8 cellular contexts compared by ENCODE assay signal in genomic region chr15:83066761-83067637, GRCh38. TPM values are rescaled to one million over a fixed set of nuclear protein-coding genes. Genes with fewer than 3 reads are reported as not detected.
DNase-seq lines count a peak whose midpoint lies in the region; ATAC-seq, FAIRE-seq and TF ChIP-seq lines count a peak whose summit lies in the region.

Gene BTBD1, minus strand, starts transcription at chr15:83067252. Its CDS starts 101 bp downstream, at chr15:83067151.

- H3K18ac ChIP-seq in H1 (ENCODE audit: extremely low read depth, low read length), result peak within 1 kb of the TSS; percentile 93

- H3K4me3 ChIP-seq in H1 (ENCODE audit: extremely low read depth in 1 of 4, insufficient read depth in 2 of 4, low read depth in 3 of 4, low read length in 4 of 4), result peak within 1 kb of the TSS; percentile 81 to 93 (median 84)

- no peak within 1 kb of the TSS for H2BK12ac ChIP-seq in H1 (ENCODE audit: low read depth, low read length)

- DNase-seq in COLO668 (lab: John Stamatoyannopoulos, UW; ENCODE audit: unreplicated experiment) (peak; percentile 97), HK-2 (ENCODE audit: unreplicated experiment) (peak; percentile 89), NOMO-1 treated with DMSO at 0.1 percent for 48 hours (lab: John Stamatoyannopoulos, UW; ENCODE audit: unreplicated experiment) (peak; percentile 75), H1 (ENCODE audit: low read depth in 1 of 2, low spot score in 2 of 2) (peak; percentile 58 to 83), mesenteric fat pad (ENCODE audit: low spot score) (peak; percentile 98)
- DNase-seq in activated CD8-positive, alpha-beta memory T cell treated with anti-CD3 and anti-CD28 coated beads for 48 hours (ENCODE audit: low read depth in 2 of 3, low spot score in 2 of 3), result peak; percentile 65 to 82 (median 72)
- DNase-seq in stimulated activated CD8-positive, alpha-beta memory T cell treated with anti-CD3 and anti-CD28 coated beads, Interleukin-15, amount 100 ng/mL, for 1 hour (ENCODE audit: low read depth), result peak; percentile 54

- peak within 1 kb of the TSS; percentile 73 to 89 (median 85) for H3K9ac ChIP-seq in H1 (replicated peaks in 1 of 4; ENCODE audit: extremely low read depth in 1 of 4, low read depth in 3 of 4, low read length in 3 of 4)

- H3K23me2 ChIP-seq in H1 (ENCODE audit: low read depth, low read length), result no peaks in the 10 kb centered on the region; the same call in 1 of the 2 replicates

- H2AFZ ChIP-seq in H1 (ENCODE audit: low read length), result peak within 1 kb of the TSS; percentile 52; the same call in 1 of the 2 replicates

- H3K27me3 ChIP-seq in H1 (replicated peaks in 1 of 4; ENCODE audit: control insufficient read depth in 3 of 4, extremely low read depth in 1 of 4, insufficient read depth in 3 of 4, low read length in 3 of 4), result no peaks in the 10 kb centered on the region

- H2BK15ac ChIP-seq in H1 (ENCODE audit: low read length), result no peak within 1 kb of the TSS

- H2BK20ac ChIP-seq in H1 (ENCODE audit: low read length), result no peak within 1 kb of the TSS

- peak in 1 of 2 experiments; percentile 10; a peak in 1 of 4 replicates for TF ChIP-seq RAD21 in H1 (IDR thresholded peaks at IDR 0.05 in 1 of 2, conservative IDR thresholded peaks at IDR 0.05 in 1 of 2; ENCODE audit: low read depth in 2 of 2, low read length in 2 of 2)

- peaks cover 0 to 7% (median 0%) of the 10 kb centered on the region in 4 experiments; a peak in 3 of 8 replicates for H3K36me3 ChIP-seq in H1 (ENCODE audit: control insufficient read depth in 2 of 4, insufficient read depth in 4 of 4, low read length in 3 of 4)

- no peak; a peak in 1 of 3 replicates for TF ChIP-seq EP300 in H1 (IDR thresholded peaks at IDR 0.05; ENCODE audit: borderline replicate concordance in 1 of 2, low read depth in 2 of 2, low read length in 2 of 2)

- H3K27ac ChIP-seq in H1 (ENCODE audit: low read depth, low read length), result peak within 1 kb of the TSS; percentile 89

- H2AK5ac ChIP-seq in H1 (ENCODE audit: low read depth, low read length), result no peak within 1 kb of the TSS

- H3K4me2 ChIP-seq in H1 (ENCODE audit: insufficient read depth in 1 of 2, low read depth in 2 of 2, low read length in 2 of 2), result peak within 1 kb of the TSS; percentile 68 to 79

- 2% methylated on average over 82 of the region's 86 CpGs; no CpG with 5 or more reads in 1 of the 2 experiments for WGBS in H1 (ENCODE audit: extremely low coverage in 1 of 2, insufficient coverage in 1 of 2, insufficient read length in 1 of 2, insufficient replicate concordance in 2 of 2, low coverage in 1 of 2, low lambda C conversion rate in 2 of 2, missing lambda C conversion rate in 1 of 2), 2 experiments

- no peak within 1 kb of the TSS for H3K14ac ChIP-seq in H1 (ENCODE audit: insufficient read length)

- peak within 1 kb of the TSS; percentile 81 for H3K4ac ChIP-seq in H1 (replicated peaks; ENCODE audit: insufficient read length, low read depth, low read length)

- peak; percentile 87 for ATAC-seq in GM19455 (IDR thresholded peaks at IDR 0.05; ENCODE audit: unreplicated experiment)

- H4K20me1 ChIP-seq in H1 (replicated peaks in 1 of 2; ENCODE audit: control insufficient read depth in 1 of 2, insufficient read depth in 2 of 2, low read length in 2 of 2), result peaks cover 5 to 8% of the 10 kb centered on the region in 2 experiments

- H3K56ac ChIP-seq in H1 (replicated peaks; ENCODE audit: insufficient read length, low read depth, low read length), result peak within 1 kb of the TSS; percentile 81

- peaks cover 0 to 5% of the 10 kb centered on the region in 2 experiments; a peak in 1 of 4 replicates for H3K9me3 ChIP-seq in H1 (ENCODE audit: insufficient read depth in 2 of 2, low read depth in 1 of 2, low read length in 1 of 2)

- H4K91ac ChIP-seq in H1 (replicated peaks; ENCODE audit: insufficient read length, low read length), result peak within 1 kb of the TSS; percentile 6

- peak within 1 kb of the TSS; percentile 55; the same call in 1 of the 2 replicates for H2BK5ac ChIP-seq in H1 (ENCODE audit: low read depth, low read length)

- FAIRE-seq in H1 (lab: Jason Lieb, UNC), result no peak

- 0 out of 2 replicates have a peak, but pooled peaks cover 3% of the 10 kb centered on the region for H3K79me1 ChIP-seq in H1 (ENCODE audit: low read depth, low read length)

- CTCF ChIA-PET in H1 (lab: Charles Lee; ENCODE audit: partially characterized antibody), result interaction anchor here (0.6 to 1.6 kb wide), 4 partner anchors 19 to 142 kb away, joined by 3 to 4 read pairs (median 3); partner anchors contain the start of gene C15orf40

- peak; percentile 92 to 96 for TF ChIP-seq POLR2A in H1 (IDR thresholded peaks at IDR 0.05; ENCODE audit: control extremely low read depth in 1 of 2, low read depth in 2 of 2, low read length in 2 of 2)

- peak within 1 kb of the TSS; percentile 78 for H4K5ac ChIP-seq in H1 (ENCODE audit: insufficient read length, low read depth, low read length)

- no peak for TF ChIP-seq CTCF in H1 (IDR thresholded peaks at IDR 0.05; ENCODE audit: control extremely low read depth in 1 of 3, insufficient read depth in 1 of 3, low read depth in 1 of 3, low read length in 3 of 3)

- POLR2A ChIA-PET in H1 (lab: Charles Lee; ENCODE audit: partially characterized antibody), result interaction anchor here (1.2 to 3.3 kb wide), 9 partner anchors 9 to 140 kb away, joined by 3 to 22 read pairs (median 6); partner anchors contain the start of genes C15orf40 and TM6SF1

- peaks cover 18 to 44% of the 10 kb centered on the region in 2 experiments; a peak in 3 of 4 replicates for H3K79me2 ChIP-seq in H1 (ENCODE audit: control insufficient read depth in 1 of 2, insufficient read depth in 2 of 2, low read length in 2 of 2)

- H3K23ac ChIP-seq in H1 (ENCODE audit: insufficient read length), result no peak within 1 kb of the TSS

- H2BK120ac ChIP-seq in H1 (replicated peaks; ENCODE audit: low read depth, low read length), result peak within 1 kb of the TSS; percentile 51

- H3K4me1 ChIP-seq in H1 (replicated peaks in 1 of 4; ENCODE audit: control insufficient read depth in 3 of 4, insufficient read depth in 4 of 4, low read length in 3 of 4), result peaks cover 3 to 23% (median 9%) of the 10 kb centered on the region in 4 experiments; a peak in 6 of 7 replicates

- peak within 1 kb of the TSS; percentile 94 for H4K8ac ChIP-seq in H1 (ENCODE audit: extremely low read depth, insufficient read depth, low read length)

RNA-seq across cellular contexts. Expression of gene BTBD1, which starts in this region (rescaled TPM):
- total RNA-seq in H1 (2021; fragmentation: NEBNext Ultra II Directional; extraction: Animal tissue kit (Norgen Biotek cat#: 25700)), result 35.3 and 39.5 TPM in 2 replicates
- polyA plus RNA-seq in H1 (2011; rRNA removed), result 18.6 and 18.8 TPM in 2 replicates
- 20.4 TPM for polyA plus RNA-seq in H1 (2011; cell fraction: cytosol; rRNA removed)
- 22.3 TPM for polyA plus RNA-seq in H1 (2011; cell fraction: nucleus; rRNA removed)
- polyA plus RNA-seq in H1 (2012, experiment 1 of 2), result 17.3 to 29.8 TPM (median 20.1 TPM) in 4 replicates
- 3.3 TPM for polyA plus RNA-seq in H1 (2012, experiment 2 of 2)
- polyA plus RNA-seq in H1 (2013, experiment 1 of 2), result 22.3 TPM
- 22.0 TPM for polyA plus RNA-seq in H1 (2013, experiment 2 of 2)
- polyA minus RNA-seq in H1 (2011; rRNA and poly(A)+ RNA removed), result 28.9 and 44.8 TPM in 2 replicates
- 28.5 TPM for polyA minus RNA-seq in H1 (2011; cell fraction: cytosol; rRNA and poly(A)+ RNA removed)
- polyA minus RNA-seq in H1 (2011; cell fraction: nucleus; rRNA and poly(A)+ RNA removed), result 47.2 TPM
- total RNA-seq in mesenteric fat pad, result 49.0 TPM

Comparison
In these comparisons a context has a peak if more than half of its experiments do, and no peak if none do; other contexts are left out.
1. Peak in every context shown above with its lines: DNase-seq, ATAC-seq, H3K4me3 ChIP-seq and H3K27ac ChIP-seq.